In genomic region chr15:100842756-100843730, GRCh38 we compare ENCODE assay signal across 20 cellular contexts. TPM values are rescaled to one million over a fixed set of nuclear protein-coding genes. Genes with fewer than 3 reads are reported as not detected.
DNase-seq lines count a peak whose midpoint lies in the region; ATAC-seq and TF ChIP-seq lines count a peak whose summit lies in the region.
"Had no signal": no experiment of that assay in that cellular context is flagged by ENCODE, and none has a peak within 500 bp of the region (broad histone marks: within the 10 kb centered on the region; RNA-seq: fewer than 3 reads in every experiment).

No MANE protein-coding gene starts in this region.

- H3K27me3 Mint-ChIP-seq in activated CD4-positive, alpha-beta T cell treated with anti-CD3 and anti-CD28 coated beads for 36 hours: peaks cover 9% of the 10 kb centered on the region

- no peaks in the 10 kb centered on the region for H3K79me2 ChIP-seq in SK-N-SH (ENCODE audit: insufficient read depth)

- H3K27me3 ChIP-seq in SK-N-SH (ENCODE audit: insufficient read depth) (no peaks in the 10 kb centered on the region), adipocyte (replicated peaks; ENCODE audit: control insufficient read depth, insufficient read depth, low read length) (no peaks in the 10 kb centered on the region)

- H3K27ac ChIP-seq in SK-N-SH (ENCODE audit: low read depth in 2 of 2, low read length in 1 of 2): peak overlapping the region in 1 of 2 experiments; percentile 50; a peak in 2 of 4 replicates
- H3K27ac ChIP-seq: 22Rv1 had no signal

- H3K9me3 ChIP-seq in SK-N-SH: no peaks in the 10 kb centered on the region
- H3K9me3 ChIP-seq in adipocyte (ENCODE audit: control insufficient read depth, low read length): no peaks in the 10 kb centered on the region

- no peaks in the 10 kb centered on the region for H4K20me1 ChIP-seq in SK-N-SH (ENCODE audit: insufficient read depth)

- WGBS in SK-N-SH (ENCODE audit: low lambda C conversion rate): 60% methylated on average over 14 of the region's 14 CpGs

- H3K4me1 ChIP-seq in SK-N-SH (ENCODE audit: control insufficient read depth in 1 of 2, insufficient read depth in 2 of 2, low read depth in 1 of 2, low read length in 1 of 2) (peaks cover 0 to 10% of the 10 kb centered on the region in 2 experiments; a peak in 2 of 4 replicates), adipocyte (ENCODE audit: control insufficient read depth, insufficient read depth, low read length) (peaks cover 4% of the 10 kb centered on the region)

- intact Hi-C loops in activated CD4-positive, alpha-beta T cell treated with anti-CD3 and anti-CD28 coated beads for 36 hours (cut with DNase I, micrococcal nuclease): no loop called here

- DNase-seq in SK-N-SH (no peak), adipocyte (ENCODE audit: low read depth) (peak; percentile 93), fibroblast of the aortic adventitia (ENCODE audit: low read depth) (peak; percentile 93), superior temporal gyrus (ENCODE audit: extremely low spot score) (peak; percentile 13), DMS53 treated with DMSO at 0.1 percent for 48 hours (lab: John Stamatoyannopoulos, UW; ENCODE audit: unreplicated experiment) (no peak), midbrain (lab: John Stamatoyannopoulos, UW) (no peak)
- no peak for DNase-seq in activated CD4-positive, alpha-beta T cell treated with anti-CD3 and anti-CD28 coated beads for 36 hours
- DNase-seq: activated CD4-positive, CD25-positive, alpha-beta regulatory T cell; cerebellar nuclear complex; GDM1; GOT3; Karpas-422; NCI-H1417; NCI-H2171 treated with DMSO at 0.1 percent for 48 hours; stimulated activated CD4-positive, alpha-beta T cell treated with anti-CD3 and anti-CD28 coated beads, Interleukin-4, amount 100 ng/mL, for 24 hours had no signal

- no peak for TF ChIP-seq RAD21 in SK-N-SH (IDR thresholded peaks at IDR 0.05; ENCODE audit: low read length)

- no peaks in the 10 kb centered on the region for H3K36me3 ChIP-seq in SK-N-SH (replicated peaks in 1 of 2; ENCODE audit: control insufficient read depth in 1 of 2, insufficient read depth in 2 of 2, low read length in 1 of 2)
- H3K36me3 ChIP-seq in adipocyte (ENCODE audit: control insufficient read depth, insufficient read depth, low read length, severe bottlenecking): no peaks in the 10 kb centered on the region

- no peak overlapping the region for H2AFZ ChIP-seq in SK-N-SH (ENCODE audit: low read depth)

- TF ChIP-seq CTCF in SK-N-SH (IDR thresholded peaks at IDR 0.05) (no peak), fibroblast of the aortic adventitia (IDR thresholded peaks at IDR 0.05; ENCODE audit: insufficient read depth, low read length) (no peak)

- H3K9me2 ChIP-seq in SK-N-SH: no peaks in the 10 kb centered on the region

- H3K36me3 Mint-ChIP-seq in activated CD4-positive, alpha-beta T cell treated with anti-CD3 and anti-CD28 coated beads for 36 hours (ENCODE audit: low read depth): no peaks in the 10 kb centered on the region
- H3K36me3 Mint-ChIP-seq: memory B cell had no signal

- no peaks in the 10 kb centered on the region for H3K4me1 Mint-ChIP-seq in activated CD4-positive, alpha-beta T cell treated with anti-CD3 and anti-CD28 coated beads for 36 hours
- H3K4me1 Mint-ChIP-seq: memory B cell had no signal

- H3K9me3 Mint-ChIP-seq in activated CD4-positive, alpha-beta T cell treated with anti-CD3 and anti-CD28 coated beads for 36 hours (ENCODE audit: low read depth): no peaks in the 10 kb centered on the region
- H3K9me3 Mint-ChIP-seq: activated T-helper 2 cell treated with anti-CD3 and anti-CD28 coated beads, Interferon-gamma antibody, Interleukin-2, Interleukin-4, amounts not matched to agents 10 μg/mL and 5 μg/mL and 100 μg/mL, durations not matched to agents 14 hours and 24 hours and 36 hours; memory B cell had no signal

- POLR2A ChIA-PET in SK-N-SH (lab: Yijun Ruan, JAX): no interaction called here
- POLR2A ChIA-PET in activated CD4-positive, alpha-beta T cell treated with anti-CD3 and anti-CD28 coated beads for 36 hours (lab: Charles Lee): no interaction called here

- no peak overlapping the region for H3K4me2 ChIP-seq in SK-N-SH

- H3K4me3 ChIP-seq in SK-N-SH (ENCODE audit: low read depth in 2 of 2, low read length in 1 of 2) (no peak overlapping the region), adipocyte (ENCODE audit: low read length) (no peak overlapping the region), fibroblast of the aortic adventitia (ENCODE audit: low read depth, low read length) (no peak overlapping the region)

- H3F3A ChIP-seq in SK-N-SH (replicated peaks; ENCODE audit: insufficient read depth): no peaks in the 10 kb centered on the region

- H3K4me3 Mint-ChIP-seq in activated CD4-positive, alpha-beta T cell treated with anti-CD3 and anti-CD28 coated beads for 36 hours: no peak overlapping the region
- H3K4me3 Mint-ChIP-seq: memory B cell had no signal

- no peak overlapping the region for H3K27ac Mint-ChIP-seq in activated CD4-positive, alpha-beta T cell treated with anti-CD3 and anti-CD28 coated beads for 36 hours
- H3K27ac Mint-ChIP-seq: activated T-helper 2 cell treated with anti-CD3 and anti-CD28 coated beads, Interferon-gamma antibody, Interleukin-2, Interleukin-4, amounts not matched to agents 10 μg/mL and 5 μg/mL and 100 μg/mL, durations not matched to agents 14 hours and 24 hours and 36 hours; memory B cell had no signal

- no peak for TF ChIP-seq EP300 in SK-N-SH (IDR thresholded peaks at IDR 0.05; ENCODE audit: borderline replicate concordance in 1 of 2, low read depth in 1 of 2, low read length in 1 of 2)

- H3K9ac ChIP-seq in SK-N-SH (no peak overlapping the region), adipocyte (ENCODE audit: low read length) (no peak overlapping the region)

- ATAC-seq in SK-N-SH treated with all-trans-retinoic acid at 6 μM for 48 hours: no peak; the same call in 2 of the 3 replicates
- no peak for ATAC-seq in activated CD4-positive, alpha-beta T cell treated with anti-CD3 and anti-CD28 coated beads for 36 hours

- CTCF ChIA-PET in SK-N-SH (lab: Yijun Ruan, JAX): interaction anchor here (1.5 to 1.7 kb wide), 2 partner anchors 10 to 30 kb away, joined by 3 to 8 read pairs; no protein-coding TSS in a partner anchor
- CTCF ChIA-PET in activated CD4-positive, alpha-beta T cell treated with anti-CD3 and anti-CD28 coated beads for 36 hours (lab: Charles Lee): interaction anchor here (0.6 to 1.5 kb wide), 2 partner anchors 13 to 495 kb away, joined by 3 to 5 read pairs; no protein-coding TSS in a partner anchor

TF ChIP-seq in SK-N-SH, 30 proteins besides CTCF, POLR2A, EP300 and RAD21:
- peak; percentile 77 for TF ChIP-seq GATA2 (CRISPR knock-in tag; IDR thresholded peaks at IDR 0.05)
- no peak for TF ChIP-seq TCF12 (IDR thresholded peaks at IDR 0.05)

TF ChIP-seq in SK-N-SH treated with all-trans-retinoic acid at 6 μM for 48 hours, 23 proteins besides CTCF, POLR2A, EP300 and RAD21:
- TF ChIP-seq ESRRG (CRISPR knock-in tag; IDR thresholded peaks at IDR 0.05) (no peak), BACH2 (CRISPR knock-in tag; IDR thresholded peaks at IDR 0.05; ENCODE audit: borderline replicate concordance) (no peak), GLIS3 (CRISPR knock-in tag; IDR thresholded peaks at IDR 0.05) (no peak), ZFP30 (CRISPR knock-in tag; IDR thresholded peaks at IDR 0.05) (no peak), POU6F1 (CRISPR knock-in tag; IDR thresholded peaks at IDR 0.05; ENCODE audit: borderline replicate concordance, low read depth) (no peak), PATZ1 (CRISPR knock-in tag; IDR thresholded peaks at IDR 0.05; ENCODE audit: borderline replicate concordance) (no peak), TOX (CRISPR knock-in tag; IDR thresholded peaks at IDR 0.05; ENCODE audit: borderline replicate concordance) (no peak), ZC3H10 (CRISPR knock-in tag; IDR thresholded peaks at IDR 0.05) (no peak), ISL1 (CRISPR knock-in tag; IDR thresholded peaks at IDR 0.05) (no peak)
TF ChIP-seq in SK-N-SH treated with all-trans-retinoic acid at 6 μM for 48 hours: peak in this region for 0.

RNA-seq across cellular contexts. Expression of gene ALDH1A3, which starts 36.6 kb away (rescaled TPM):
- polyA plus RNA-seq in SK-N-SH (2012; rRNA removed): 3.1 and 4.4 TPM in 2 replicates
- polyA plus RNA-seq in SK-N-SH (2012; cell fraction: cytosol; rRNA removed): 3.9 and 4.5 TPM in 2 replicates
- polyA plus RNA-seq in SK-N-SH (2012; cell fraction: nucleus; rRNA removed): 2.6 TPM in 2 replicates
- total RNA-seq in fibroblast of the aortic adventitia (ENCODE audit: low replicate concordance): 189 and 197 TPM in 2 replicates
- total RNA-seq in activated CD4-positive, alpha-beta T cell treated with anti-CD3 and anti-CD28 coated beads for 36 hours: not detected
- total RNA-seq: activated T-helper 2 cell treated with anti-CD3 and anti-CD28 coated beads, Interferon-gamma antibody, Interleukin-2, Interleukin-4, amounts not matched to agents 10 μg/mL and 5 μg/mL and 100 μg/mL, durations not matched to agents 14 hours and 24 hours and 36 hours; T-helper 2 cell treated with Interferon-gamma antibody and Interleukin-4, amounts not matched to agents 100 ng/mL and 5 ng/mL, for 36 hours had no signal

Comparison
In these comparisons a context has a peak if more than half of its experiments do, and no peak if none do; other contexts are left out.
1. DNase-seq: peak in adipocyte (single experiment), fibroblast of the aortic adventitia (single experiment) and superior temporal gyrus (single experiment); none in SK-N-SH (single experiment), activated CD4-positive, alpha-beta T cell treated with anti-CD3 and anti-CD28 coated beads for 36 hours (single experiment), DMS53 treated with DMSO at 0.1 percent for 48 hours (single experiment) and midbrain (single experiment).
2. RNA of gene ALDH1A3, which starts 36.6 kb away (total RNA-seq): 189 to 197 TPM in fibroblast of the aortic adventitia; not detected in activated CD4-positive, alpha-beta T cell treated with anti-CD3 and anti-CD28 coated beads for 36 hours; every median in the first group is over 100 times any median in the second.